Comparison of ENCODE assay signal across 9 cellular contexts in the genomic region with DNA sequence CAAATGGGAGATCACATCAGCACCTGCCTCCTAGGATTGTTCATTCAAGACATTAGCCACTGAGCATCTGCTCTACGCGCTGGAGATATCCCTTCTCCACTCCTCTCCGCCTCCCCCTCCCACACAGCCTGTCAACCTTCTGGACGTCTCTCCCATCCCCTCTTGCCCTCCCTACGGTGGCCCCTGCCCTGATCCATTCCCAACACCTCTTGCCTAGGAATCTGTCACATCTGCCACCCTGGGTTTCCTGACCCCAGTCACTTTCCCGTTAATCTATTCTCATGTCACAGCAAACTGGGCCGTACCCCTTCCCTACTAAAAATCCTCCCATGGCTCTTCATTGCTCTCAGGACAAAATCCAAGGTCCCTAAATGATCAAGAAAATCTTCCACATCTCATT. TPM values are rescaled to one million over a fixed set of nuclear protein-coding genes. Genes with fewer than 3 reads are reported as not detected.
DNase-seq lines count a peak whose midpoint lies in the region; ATAC-seq and TF ChIP-seq lines count a peak whose summit lies in the region.
"Had no signal": no experiment of that assay in that cellular context is flagged by ENCODE, and none has a peak within 500 bp of the region (broad histone marks: within the 10 kb centered on the region; RNA-seq: fewer than 3 reads in every experiment).

No MANE protein-coding gene starts in this region.

- peaks cover 0 to 18% of the 10 kb centered on the region in 2 donors for H3K4me1 ChIP-seq in left lung
- peaks cover 5 to 7% of the 10 kb centered on the region in 2 donors for H3K4me1 ChIP-seq in thyroid gland

- peak; percentile 21 for DNase-seq in astrocyte of the hippocampus (ENCODE audit: low read depth, low spot score)
- DNase-seq in left lung, result no peak
- no peak for DNase-seq in thyroid gland
- no peak for DNase-seq in T1000 (lab: John Stamatoyannopoulos, UW)
- no peak for DNase-seq in kidney tubule cell (ENCODE audit: low spot score)

- 28 to 30% methylated on average over 7 of the region's 7 CpGs for WGBS in thyroid gland, 2 donors

- H3K4me3 ChIP-seq in left lung (peak overlapping the region; percentile 69 to 75), thyroid gland (replicated peaks in 1 of 3) (peak overlapping the region in 2 of 3 donors; percentile 22 to 40)

- no peak for TF ChIP-seq POLR2A in thyroid gland (IDR thresholded peaks at IDR 0.05)

- H3K9me3 ChIP-seq in KOPT-K1 (ENCODE audit: insufficient read depth, low read length, poor library complexity, severe bottlenecking) (no peaks in the 10 kb centered on the region), left lung (no peaks in the 10 kb centered on the region), thyroid gland (no peaks in the 10 kb centered on the region)

- ATAC-seq in left lung, result no peak
- no peak for ATAC-seq in HG02642 (IDR thresholded peaks at IDR 0.05; ENCODE audit: poor library complexity, unreplicated experiment)
- no peak for ATAC-seq in GM21576 (IDR thresholded peaks at IDR 0.05; ENCODE audit: unreplicated experiment)

- peaks cover 23% of the 10 kb centered on the region; the same call in 1 of the 2 replicates for H3K36me3 ChIP-seq in KOPT-K1 (ENCODE audit: insufficient read depth, low read length)
- H3K36me3 ChIP-seq in left lung, result peaks cover 0 to 33% of the 10 kb centered on the region in 2 donors
- H3K36me3 ChIP-seq in thyroid gland, result peaks cover 33% of the 10 kb centered on the region in 2 donors

- peak overlapping the region; percentile 31 for H3K27ac ChIP-seq in KOPT-K1 (ENCODE audit: low read depth, low read length, poor library complexity, severe bottlenecking)
- H3K27ac ChIP-seq in left lung, result no peak overlapping the region
- no peak overlapping the region for H3K27ac ChIP-seq in thyroid gland

- intact Hi-C loops in left lung (cut with DNase I) (no loop called here), thyroid gland (cut with DNase I) (no loop called here)

- H3K27me3 ChIP-seq in left lung (no peaks in the 10 kb centered on the region), thyroid gland (no peaks in the 10 kb centered on the region)

- no peak for TF ChIP-seq CTCF in left lung (IDR thresholded peaks at IDR 0.05)
- no peak for TF ChIP-seq CTCF in thyroid gland (IDR thresholded peaks at IDR 0.05)

RNA-seq across cellular contexts. Expression of a gene that starts 10.3 kb away (rescaled TPM):
- total RNA-seq in left lung (10 to 100 TPM; 13.6 to 25.0 TPM), thyroid gland (10 to 100 TPM; 15.6 to 31.2 (median 22.6) TPM)

RNA-seq across cellular contexts. Expression of a gene that starts 22.5 kb away (rescaled TPM):
- 100 to 1,000 TPM in 1 of 2 donors, 10 to 100 TPM in 1; 82.5 to 153 TPM for total RNA-seq in left lung
- 100 to 1,000 TPM in 1 of 4 donors, 10 to 100 TPM in 3; 80.9 to 118 (median 91.1) TPM for total RNA-seq in thyroid gland

RNA-seq across cellular contexts. Expression of a gene that starts 45.0 kb away (rescaled TPM):
- total RNA-seq in left lung (not detected), thyroid gland (not detected)
- total RNA-seq: left cardiac atrium had no signal
